ENCODE assay signal across 8 cellular contexts in the genomic region with DNA sequence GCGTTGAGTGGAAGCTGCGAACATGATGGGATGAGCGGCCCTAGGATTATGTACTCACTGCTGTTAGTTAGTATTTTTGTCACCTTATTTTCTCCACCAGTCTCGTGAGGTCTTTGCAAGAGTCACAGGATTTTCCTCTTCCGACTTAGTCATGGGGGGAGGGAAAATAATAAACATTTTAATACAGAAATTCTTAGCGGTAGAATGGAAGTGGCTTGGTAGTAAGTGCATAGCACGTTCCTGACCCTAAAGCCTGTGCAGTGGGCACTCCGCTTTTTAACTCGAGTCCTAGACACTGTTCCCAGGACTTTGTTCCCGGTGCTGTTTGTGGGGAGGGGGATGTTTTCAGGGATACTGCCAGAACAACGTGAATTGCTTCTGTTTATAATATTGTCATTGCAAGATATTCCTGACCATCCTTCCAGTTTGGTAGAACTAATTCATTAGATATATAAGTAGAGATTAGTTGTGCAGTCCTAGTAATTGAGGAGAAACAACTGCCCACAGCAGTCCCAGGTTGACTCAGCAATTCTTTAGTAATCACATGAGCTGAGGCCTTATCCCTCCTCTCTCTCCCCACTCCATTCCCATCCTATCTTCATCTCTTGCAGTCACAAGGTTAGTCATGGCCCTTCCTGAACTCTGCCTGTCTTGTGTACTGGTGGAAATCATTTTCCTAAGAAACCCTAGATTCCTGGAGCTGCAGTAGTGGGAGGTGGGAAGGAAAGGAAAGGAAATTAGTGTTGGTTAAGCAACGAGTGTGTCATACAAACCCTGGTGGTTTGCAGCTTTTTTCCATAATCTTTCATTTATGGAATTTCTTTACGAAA. TPM values are rescaled to one million over a fixed set of nuclear protein-coding genes. Genes with fewer than 3 reads are reported as not detected.
DNase-seq lines count a peak whose midpoint lies in the region; ATAC-seq and TF ChIP-seq lines count a peak whose summit lies in the region.

No MANE protein-coding gene starts in this region.

- H2BK120ac ChIP-seq in neuronal stem cell (ENCODE audit: low read depth, low read length): peak overlapping the region; percentile 76

- H3K23ac ChIP-seq in neuronal stem cell (ENCODE audit: low read depth, low read length, poor library complexity): peak overlapping the region; percentile 94

- peaks cover 0 to 3% of the 10 kb centered on the region in 2 donors for H3K4me1 ChIP-seq in neuronal stem cell (ENCODE audit: control insufficient read depth in 2 of 2, insufficient read depth in 1 of 2, low read depth in 1 of 2, low read length in 2 of 2)

- H3K4me2 ChIP-seq in neuronal stem cell (ENCODE audit: insufficient read depth, low read length, poor library complexity, severe bottlenecking): peak overlapping the region; percentile 58

- H2BK5ac ChIP-seq in neuronal stem cell (ENCODE audit: low read length): no peak overlapping the region

- H3K4me3 ChIP-seq in neuronal stem cell (ENCODE audit: low read length in 2 of 2): peak overlapping the region; percentile 84 to 90

- H2BK12ac ChIP-seq in neuronal stem cell (ENCODE audit: low read length): no peak overlapping the region

- peak; percentile 17 for DNase-seq in activated CD8-positive, alpha-beta T cell treated with anti-CD3 and anti-CD28 coated beads for 36 hours
- DNase-seq in activated CD8-positive, alpha-beta T cell treated with anti-CD3 and anti-CD28 coated beads, Interleukin-2, amount 10 ng/mL, durations not matched to agents 7 days and 5 days: no peak
- DNase-seq in NCI-H69 (lab: John Stamatoyannopoulos, UW) (peak; percentile 44), epithelial cell of prostate (ENCODE audit: low read depth, low spot score) (no peak), neuronal stem cell (ENCODE audit: low spot score) (no peak), superior temporal gyrus (ENCODE audit: extremely low spot score) (no peak), OCI-M2 (lab: John Stamatoyannopoulos, UW; ENCODE audit: unreplicated experiment) (no peak)

- no peak overlapping the region for H3K27ac Mint-ChIP-seq in activated CD8-positive, alpha-beta T cell treated with anti-CD3 and anti-CD28 coated beads for 36 hours
- H3K27ac Mint-ChIP-seq in activated CD8-positive, alpha-beta T cell treated with anti-CD3 and anti-CD28 coated beads, Interleukin-2, amount 10 ng/mL, durations not matched to agents 7 days and 5 days: no peak overlapping the region

- no peaks in the 10 kb centered on the region for H3K27me3 Mint-ChIP-seq in activated CD8-positive, alpha-beta T cell treated with anti-CD3 and anti-CD28 coated beads for 36 hours
- H3K27me3 Mint-ChIP-seq in activated CD8-positive, alpha-beta T cell treated with anti-CD3 and anti-CD28 coated beads, Interleukin-2, amount 10 ng/mL, durations not matched to agents 7 days and 5 days (ENCODE audit: low read depth): no peaks in the 10 kb centered on the region

- CTCF ChIA-PET in activated CD8-positive, alpha-beta T cell treated with anti-CD3 and anti-CD28 coated beads for 36 hours (lab: Charles Lee): interaction anchor here (0.7 to 1.2 kb wide), 3 partner anchors 18 to 357 kb away, joined by 3 to 4 read pairs (median 3); no protein-coding TSS in a partner anchor
- CTCF ChIA-PET in activated CD8-positive, alpha-beta T cell treated with anti-CD3 and anti-CD28 coated beads, Interleukin-2, amount 10 ng/mL, durations not matched to agents 7 days and 5 days (lab: Charles Lee): interaction anchor here (0.9 kb wide), 1 partner anchor 19 kb away, joined by 3 read pairs; no protein-coding TSS in a partner anchor

- peaks cover 1 to 41% of the 10 kb centered on the region in 2 donors for H3K36me3 ChIP-seq in neuronal stem cell (replicated peaks in 1 of 2; ENCODE audit: control insufficient read depth in 2 of 2, insufficient read depth in 2 of 2, low read length in 2 of 2)

- no peak overlapping the region for H3K14ac ChIP-seq in neuronal stem cell (ENCODE audit: low read length)

- no peak overlapping the region for H3K4ac ChIP-seq in neuronal stem cell (ENCODE audit: low read length)

- no peak overlapping the region for H4K8ac ChIP-seq in neuronal stem cell (ENCODE audit: low read depth, low read length)

- peaks cover 2% of the 10 kb centered on the region for H3K79me1 ChIP-seq in neuronal stem cell (ENCODE audit: low read depth, low read length)

- no peaks in the 10 kb centered on the region for H3K27me3 ChIP-seq in neuronal stem cell (ENCODE audit: control insufficient read depth in 3 of 3, insufficient read depth in 3 of 3, low read depth in 1 of 3, low read length in 3 of 3)

- no peak for TF ChIP-seq CTCF in activated CD8-positive, alpha-beta T cell treated with anti-CD3 and anti-CD28 coated beads for 36 hours (IDR thresholded peaks at IDR 0.05)

- H2BK15ac ChIP-seq in neuronal stem cell (ENCODE audit: low read length): no peak overlapping the region

- H3K4me1 Mint-ChIP-seq in activated CD8-positive, alpha-beta T cell treated with anti-CD3 and anti-CD28 coated beads for 36 hours (ENCODE audit: low read depth): peaks cover 27% of the 10 kb centered on the region
- peaks cover 7% of the 10 kb centered on the region for H3K4me1 Mint-ChIP-seq in activated CD8-positive, alpha-beta T cell treated with anti-CD3 and anti-CD28 coated beads, Interleukin-2, amount 10 ng/mL, durations not matched to agents 7 days and 5 days (ENCODE audit: low read depth)

- no peak overlapping the region for H4K91ac ChIP-seq in neuronal stem cell (ENCODE audit: low read depth, low read length, poor library complexity)

- no peaks in the 10 kb centered on the region for H3K9me3 Mint-ChIP-seq in activated CD8-positive, alpha-beta T cell treated with anti-CD3 and anti-CD28 coated beads for 36 hours
- no peaks in the 10 kb centered on the region for H3K9me3 Mint-ChIP-seq in activated CD8-positive, alpha-beta T cell treated with anti-CD3 and anti-CD28 coated beads, Interleukin-2, amount 10 ng/mL, durations not matched to agents 7 days and 5 days (ENCODE audit: insufficient read depth)

- no peak overlapping the region for H3K18ac ChIP-seq in neuronal stem cell (ENCODE audit: low read length)

- H3K4me3 Mint-ChIP-seq in activated CD8-positive, alpha-beta T cell treated with anti-CD3 and anti-CD28 coated beads for 36 hours: no peak overlapping the region
- H3K4me3 Mint-ChIP-seq in activated CD8-positive, alpha-beta T cell treated with anti-CD3 and anti-CD28 coated beads, Interleukin-2, amount 10 ng/mL, durations not matched to agents 7 days and 5 days: no peak overlapping the region

- peak overlapping the region; percentile 76 for H3K27ac ChIP-seq in epithelial cell of prostate
- H3K27ac ChIP-seq in neuronal stem cell (replicated peaks; ENCODE audit: low read length): peak overlapping the region; percentile 80

- intact Hi-C loops in activated CD8-positive, alpha-beta T cell treated with anti-CD3 and anti-CD28 coated beads for 36 hours (cut with micrococcal nuclease): no loop called here

- H3K9ac ChIP-seq in neuronal stem cell (ENCODE audit: low read depth, low read length, poor library complexity): peak overlapping the region; percentile 75

- WGBS in neuronal stem cell (ENCODE audit: extremely low coverage in 2 of 2, insufficient read length in 2 of 2, insufficient replicate concordance in 1 of 2), 2 donors: no CpG with 5 or more reads among the region's 13 CpGs

- peaks cover 19% of the 10 kb centered on the region for H3K36me3 Mint-ChIP-seq in activated CD8-positive, alpha-beta T cell treated with anti-CD3 and anti-CD28 coated beads for 36 hours (ENCODE audit: low read depth)
- peaks cover 12% of the 10 kb centered on the region for H3K36me3 Mint-ChIP-seq in activated CD8-positive, alpha-beta T cell treated with anti-CD3 and anti-CD28 coated beads, Interleukin-2, amount 10 ng/mL, durations not matched to agents 7 days and 5 days (ENCODE audit: low read depth)

- no peak for ATAC-seq in activated CD8-positive, alpha-beta T cell treated with anti-CD3 and anti-CD28 coated beads for 36 hours
- ATAC-seq in activated CD8-positive, alpha-beta T cell treated with anti-CD3 and anti-CD28 coated beads, Interleukin-2, amount 10 ng/mL, durations not matched to agents 7 days and 5 days: no peak
- no peak for ATAC-seq in GM18868 (IDR thresholded peaks at IDR 0.05; ENCODE audit: unreplicated experiment)

- no peaks in the 10 kb centered on the region for H3K9me3 ChIP-seq in neuronal stem cell (replicated peaks in 1 of 2; ENCODE audit: control insufficient read depth in 2 of 2, insufficient read depth in 1 of 2, low read depth in 1 of 2, low read length in 2 of 2)

- H2AFZ ChIP-seq in neuronal stem cell (ENCODE audit: low read length): peak overlapping the region; percentile 93

- POLR2A ChIA-PET in activated CD8-positive, alpha-beta T cell treated with anti-CD3 and anti-CD28 coated beads for 36 hours (lab: Charles Lee): interaction anchor here (1.0 to 1.7 kb wide), 6 partner anchors 12 to 733 kb away, joined by 3 to 7 read pairs (median 3); partner anchors contain the start of gene PPM1A
- POLR2A ChIA-PET in activated CD8-positive, alpha-beta T cell treated with anti-CD3 and anti-CD28 coated beads, Interleukin-2, amount 10 ng/mL, durations not matched to agents 7 days and 5 days (lab: Charles Lee): interaction anchor here (0.5 to 1.7 kb wide), 9 partner anchors 13 to 856 kb away, joined by 3 to 8 read pairs (median 3); partner anchors contain the start of gene PPM1A

- H2AK5ac ChIP-seq in neuronal stem cell (ENCODE audit: low read depth, low read length): no peak overlapping the region

RNA-seq across cellular contexts. Expression of gene SLC38A6, which starts 0.8 kb away (rescaled TPM):
- total RNA-seq in activated CD8-positive, alpha-beta T cell treated with anti-CD3 and anti-CD28 coated beads for 36 hours: 1 to 10 TPM; 2.9 to 3.9 TPM
- 1 to 10 TPM; 5.9 to 8.2 TPM for total RNA-seq in activated CD8-positive, alpha-beta T cell treated with anti-CD3 and anti-CD28 coated beads, Interleukin-2, amount 10 ng/mL, durations not matched to agents 7 days and 5 days
- 6.3 TPM for polyA plus RNA-seq in neuronal stem cell (2013, experiment 1 of 2)
- polyA plus RNA-seq in neuronal stem cell (2013, experiment 2 of 2): 7.2 TPM

RNA-seq across cellular contexts. Expression of gene TRMT5, which starts 1.0 kb away (rescaled TPM):
- 10 to 100 TPM; 16.0 to 16.4 TPM for total RNA-seq in activated CD8-positive, alpha-beta T cell treated with anti-CD3 and anti-CD28 coated beads for 36 hours
- 1 to 10 TPM; 6.8 to 8.0 TPM for total RNA-seq in activated CD8-positive, alpha-beta T cell treated with anti-CD3 and anti-CD28 coated beads, Interleukin-2, amount 10 ng/mL, durations not matched to agents 7 days and 5 days
- 9.9 TPM for polyA plus RNA-seq in neuronal stem cell (2013, experiment 1 of 2)
- polyA plus RNA-seq in neuronal stem cell (2013, experiment 2 of 2): 8.8 TPM

Comparison
In these comparisons a context has a peak if more than half of its experiments do, and no peak if none do; other contexts are left out.
1. DNase-seq: peak in activated CD8-positive, alpha-beta T cell treated with anti-CD3 and anti-CD28 coated beads for 36 hours (single experiment) and NCI-H69 (single experiment); none in activated CD8-positive, alpha-beta T cell treated with anti-CD3 and anti-CD28 coated beads, Interleukin-2, amount 10 ng/mL, durations not matched to agents 7 days and 5 days (single experiment), epithelial cell of prostate (single experiment), neuronal stem cell (single experiment), superior temporal gyrus (single experiment) and OCI-M2 (single experiment).